ENCODE assay signal across 2 cellular contexts in the genomic region with DNA sequence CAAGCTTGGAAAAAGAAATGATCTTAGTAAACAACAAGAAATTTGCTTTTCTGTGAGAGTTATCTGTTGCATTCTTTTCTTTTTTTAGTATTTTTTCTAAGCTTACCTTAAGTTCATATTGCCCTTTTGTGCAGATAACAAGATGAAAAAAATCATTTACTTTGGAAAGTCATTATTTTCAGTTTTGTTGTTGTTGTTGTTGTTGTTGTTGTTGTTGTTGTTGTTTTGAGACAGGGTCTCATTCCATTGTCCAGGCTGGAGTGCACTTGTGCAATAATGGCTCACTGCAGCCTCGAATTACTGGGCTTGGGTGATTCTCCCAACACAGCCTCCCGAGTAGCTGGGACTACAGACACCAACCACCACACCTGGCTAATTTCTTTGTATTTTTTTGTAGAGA.
TF ChIP-seq lines count a peak whose summit lies in the region.

No MANE protein-coding gene starts in this region.

TF ChIP-seq in HepG2, 621 proteins besides CTCF, POLR2A, EP300 and RAD21:
- TF ChIP-seq FOXP1 (IDR thresholded peaks at IDR 0.05) (peak; percentile 93), FOXP1 (CRISPR knock-in tag; IDR thresholded peaks at IDR 0.05) (no peak), ZFX (CRISPR knock-in tag; IDR thresholded peaks at IDR 0.05; ENCODE audit: low read depth) (no peak), LCORL (IDR thresholded peaks at IDR 0.05) (no peak), LCORL (CRISPR knock-in tag; IDR thresholded peaks at IDR 0.05) (no peak), HCFC1 (IDR thresholded peaks at IDR 0.05; ENCODE audit: low read depth, low read length) (no peak)

TF ChIP-seq in GM12878, 131 proteins besides CTCF, POLR2A, EP300 and RAD21:
- TF ChIP-seq RFX5 (IDR thresholded peaks at IDR 0.05; ENCODE audit: low read depth, low read length) = no peak
- TF ChIP-seq NR2C1 (IDR thresholded peaks at IDR 0.05) = no peak
- TF ChIP-seq, protein P1, sequence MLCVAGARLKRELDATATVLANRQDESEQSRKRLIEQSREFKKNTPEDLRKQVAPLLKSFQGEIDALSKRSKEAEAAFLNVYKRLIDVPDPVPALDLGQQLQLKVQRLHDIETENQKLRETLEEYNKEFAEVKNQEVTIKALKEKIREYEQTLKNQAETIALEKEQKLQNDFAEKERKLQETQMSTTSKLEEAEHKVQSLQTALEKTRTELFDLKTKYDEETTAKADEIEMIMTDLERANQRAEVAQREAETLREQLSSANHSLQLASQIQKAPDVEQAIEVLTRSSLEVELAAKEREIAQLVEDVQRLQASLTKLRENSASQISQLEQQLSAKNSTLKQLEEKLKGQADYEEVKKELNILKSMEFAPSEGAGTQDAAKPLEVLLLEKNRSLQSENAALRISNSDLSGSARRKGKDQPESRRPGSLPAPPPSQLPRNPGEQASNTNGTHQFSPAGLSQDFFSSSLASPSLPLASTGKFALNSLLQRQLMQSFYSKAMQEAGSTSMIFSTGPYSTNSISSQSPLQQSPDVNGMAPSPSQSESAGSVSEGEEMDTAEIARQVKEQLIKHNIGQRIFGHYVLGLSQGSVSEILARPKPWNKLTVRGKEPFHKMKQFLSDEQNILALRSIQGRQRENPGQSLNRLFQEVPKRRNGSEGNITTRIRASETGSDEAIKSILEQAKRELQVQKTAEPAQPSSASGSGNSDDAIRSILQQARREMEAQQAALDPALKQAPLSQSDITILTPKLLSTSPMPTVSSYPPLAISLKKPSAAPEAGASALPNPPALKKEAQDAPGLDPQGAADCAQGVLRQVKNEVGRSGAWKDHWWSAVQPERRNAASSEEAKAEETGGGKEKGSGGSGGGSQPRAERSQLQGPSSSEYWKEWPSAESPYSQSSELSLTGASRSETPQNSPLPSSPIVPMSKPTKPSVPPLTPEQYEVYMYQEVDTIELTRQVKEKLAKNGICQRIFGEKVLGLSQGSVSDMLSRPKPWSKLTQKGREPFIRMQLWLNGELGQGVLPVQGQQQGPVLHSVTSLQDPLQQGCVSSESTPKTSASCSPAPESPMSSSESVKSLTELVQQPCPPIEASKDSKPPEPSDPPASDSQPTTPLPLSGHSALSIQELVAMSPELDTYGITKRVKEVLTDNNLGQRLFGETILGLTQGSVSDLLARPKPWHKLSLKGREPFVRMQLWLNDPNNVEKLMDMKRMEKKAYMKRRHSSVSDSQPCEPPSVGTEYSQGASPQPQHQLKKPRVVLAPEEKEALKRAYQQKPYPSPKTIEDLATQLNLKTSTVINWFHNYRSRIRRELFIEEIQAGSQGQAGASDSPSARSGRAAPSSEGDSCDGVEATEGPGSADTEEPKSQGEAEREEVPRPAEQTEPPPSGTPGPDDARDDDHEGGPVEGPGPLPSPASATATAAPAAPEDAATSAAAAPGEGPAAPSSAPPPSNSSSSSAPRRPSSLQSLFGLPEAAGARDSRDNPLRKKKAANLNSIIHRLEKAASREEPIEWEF (IDR thresholded peaks at IDR 0.05; ENCODE audit: insufficient replicate concordance, low read depth, low read length) = no peak
- no peak for TF ChIP-seq RELA (IDR thresholded peaks at IDR 0.05; ENCODE audit: borderline replicate concordance, partially characterized antibody)
- no peak for TF ChIP-seq POU2F2 (IDR thresholded peaks at IDR 0.05; ENCODE audit: borderline replicate concordance, low read depth, low read length)
- no peak for TF ChIP-seq KLF5 (IDR thresholded peaks at IDR 0.05; ENCODE audit: partially characterized antibody)
- TF ChIP-seq ZNF274 (IDR thresholded peaks at IDR 0.05; ENCODE audit: insufficient read depth, insufficient read length) = no peak
- TF ChIP-seq STAT1 (conservative IDR thresholded peaks at IDR 0.05) = no peak
- TF ChIP-seq ATF3 (IDR thresholded peaks at IDR 0.05; ENCODE audit: borderline replicate concordance, extremely low read depth, low read depth, low read length) = no peak
- no peak for TF ChIP-seq MYC (IDR thresholded peaks at IDR 0.05; ENCODE audit: insufficient read depth, insufficient read length, insufficient replicate concordance, low read length, severe bottlenecking)
